18 cellular contexts compared by ENCODE assay signal in the genomic region with DNA sequence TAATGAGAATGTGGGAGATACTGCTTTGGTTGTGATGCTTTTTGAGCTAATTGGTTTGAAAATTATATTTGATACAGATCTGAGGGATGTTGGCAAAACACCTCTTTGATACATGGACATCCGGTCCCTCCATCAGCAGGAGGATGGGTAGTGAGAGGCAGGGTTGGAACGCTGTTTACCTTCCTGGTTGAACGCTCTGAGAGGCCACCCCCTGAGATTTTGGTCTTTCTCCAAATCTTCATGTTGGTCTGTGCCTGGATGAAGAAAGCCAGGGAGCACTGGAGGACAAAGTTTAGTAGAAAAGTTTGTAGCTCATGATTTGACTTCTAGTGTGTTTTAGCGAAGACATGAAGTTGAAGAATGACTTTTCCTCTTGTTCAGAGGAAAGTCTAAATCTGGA.
DNase-seq lines count a peak whose midpoint lies in the region; ATAC-seq and TF ChIP-seq lines count a peak whose summit lies in the region.
"Had no signal": no experiment of that assay in that cellular context is flagged by ENCODE, and none has a peak within 500 bp of the region (broad histone marks: within the 10 kb centered on the region; RNA-seq: fewer than 3 reads in every experiment).

No MANE protein-coding gene starts in this region.

- no peaks in the 10 kb centered on the region for H3K9me3 ChIP-seq in left ventricle myocardium inferior (replicated peaks)
- H3K9me3 ChIP-seq in right atrium auricular region = no peaks in the 10 kb centered on the region
- H3K9me3 ChIP-seq in right lobe of liver = no peaks in the 10 kb centered on the region
- H3K9me3 ChIP-seq in thyroid gland = no peaks in the 10 kb centered on the region
- H3K9me3 ChIP-seq in upper lobe of right lung = no peaks in the 10 kb centered on the region
- H3K9me3 ChIP-seq: breast epithelium, lower lobe of right lung, tibial nerve had no signal

- no peaks in the 10 kb centered on the region for H3K9me3 Mint-ChIP-seq in activated T-helper 17 cell treated with anti-CD3 and anti-CD28 coated beads, Interleukin-2, amount 50 U/mL, for 72 hours
- H3K9me3 Mint-ChIP-seq: CD4-positive, alpha-beta T cell had no signal

- TF ChIP-seq POLR2A in right lobe of liver (IDR thresholded peaks at IDR 0.05) = no peak
- TF ChIP-seq POLR2A in thyroid gland (IDR thresholded peaks at IDR 0.05) = no peak

- H3K36me3 Mint-ChIP-seq in activated T-helper 17 cell treated with anti-CD3 and anti-CD28 coated beads, Interleukin-2, amount 50 U/mL, for 72 hours (ENCODE audit: low read depth) = peaks cover 54% of the 10 kb centered on the region

- intact Hi-C loops in left ventricle myocardium inferior (cut with micrococcal nuclease) (no loop called here), right lobe of liver (cut with DNase I) (no loop called here), thyroid gland (cut with DNase I) (no loop called here), upper lobe of right lung (cut with DNase I) (no loop called here)

- peaks cover 29% of the 10 kb centered on the region for H3K4me1 Mint-ChIP-seq in activated T-helper 17 cell treated with anti-CD3 and anti-CD28 coated beads, Interleukin-2, amount 50 U/mL, for 72 hours

- ATAC-seq in activated T-helper 17 cell treated with anti-CD3 and anti-CD28 coated beads, Interleukin-2, amount 50 U/mL, for 72 hours (replicated peaks) = no peak
- ATAC-seq in right lobe of liver (peak; percentile 29 to 85 (median 72)), upper lobe of right lung (no peak), HG03432 (IDR thresholded peaks at IDR 0.05; ENCODE audit: unreplicated experiment) (no peak)
- ATAC-seq: activated CD4-positive, alpha-beta T cell treated with anti-CD3 and anti-CD28 coated beads for 36 hours; lower lobe of right lung; stimulated activated naive CD8-positive, alpha-beta T cell treated with anti-CD3 and anti-CD28 coated beads, Interleukin-15, Interleukin-2, amounts not matched to agents 100 U/mL and 50 U/mL, for 24 hours had no signal

- H3K27me3 ChIP-seq in left ventricle myocardium inferior (ENCODE audit: low read depth) = no peaks in the 10 kb centered on the region
- H3K27me3 ChIP-seq in right atrium auricular region = no peaks in the 10 kb centered on the region
- H3K27me3 ChIP-seq in right lobe of liver = no peaks in the 10 kb centered on the region
- no peaks in the 10 kb centered on the region for H3K27me3 ChIP-seq in thyroid gland
- no peaks in the 10 kb centered on the region for H3K27me3 ChIP-seq in upper lobe of right lung
- H3K27me3 ChIP-seq: breast epithelium, tibial nerve had no signal

- no peak overlapping the region for H3K4me3 Mint-ChIP-seq in activated T-helper 17 cell treated with anti-CD3 and anti-CD28 coated beads, Interleukin-2, amount 50 U/mL, for 72 hours
- H3K4me3 Mint-ChIP-seq: activated CD4-positive, alpha-beta T cell treated with anti-CD3 and anti-CD28 coated beads for 36 hours; CD4-positive, alpha-beta T cell had no signal

- peak overlapping the region; percentile 57 for H3K27ac Mint-ChIP-seq in activated T-helper 17 cell treated with anti-CD3 and anti-CD28 coated beads, Interleukin-2, amount 50 U/mL, for 72 hours
- H3K27ac Mint-ChIP-seq: activated CD4-positive, alpha-beta T cell treated with anti-CD3 and anti-CD28 coated beads for 36 hours; CD4-positive, alpha-beta T cell had no signal

- H3K4me3 ChIP-seq in left ventricle myocardium inferior (no peak overlapping the region), right atrium auricular region (no peak overlapping the region), right lobe of liver (no peak overlapping the region), thyroid gland (replicated peaks in 1 of 3) (no peak overlapping the region), upper lobe of right lung (no peak overlapping the region)
- H3K4me3 ChIP-seq: breast epithelium, lower lobe of right lung, tibial nerve had no signal

- DNase-seq in left ventricle myocardium inferior = no peak
- no peak for DNase-seq in right atrium auricular region (ENCODE audit: low spot score)
- DNase-seq in right lobe of liver = peak in 1 of 3 donors; percentile 28
- DNase-seq in thyroid gland = peak; percentile 50 to 66
- DNase-seq in upper lobe of right lung = no peak
- DNase-seq in activated effector memory CD4-positive, alpha-beta T cell treated with anti-CD3 and anti-CD28 coated beads, Interleukin-2, amount 50 U/mL, for 16 hours = no peak
- DNase-seq: activated CD4-positive, alpha-beta T cell treated with anti-CD3 and anti-CD28 coated beads for 36 hours; CD4-positive, alpha-beta T cell; dermis blood vessel endothelial cell; DND-41; lower lobe of right lung; NCI-H524 treated with DMSO at 0.1 percent for 48 hours; stimulated activated CD4-positive, alpha-beta T cell treated with anti-CD3 and anti-CD28 coated beads, Interleukin-2, amount 100 ng/mL, for 24 hours; stimulated activated naive CD8-positive, alpha-beta T cell treated with anti-CD3 and anti-CD28 coated beads, Interleukin-15, Interleukin-2, amounts not matched to agents 100 U/mL and 50 U/mL, for 24 hours had no signal

- H3K4me1 ChIP-seq in left ventricle myocardium inferior (peaks cover 62% of the 10 kb centered on the region), right atrium auricular region (peaks cover 0 to 6% of the 10 kb centered on the region in 2 donors), right lobe of liver (peaks cover 0 to 18% (median 8%) of the 10 kb centered on the region in 4 donors), thyroid gland (peaks cover 24 to 51% of the 10 kb centered on the region in 2 donors), upper lobe of right lung (no peaks in the 10 kb centered on the region)
- H3K4me1 ChIP-seq: breast epithelium, lower lobe of right lung had no signal

- H3K36me3 ChIP-seq in left ventricle myocardium inferior (no peaks in the 10 kb centered on the region), right atrium auricular region (no peaks in the 10 kb centered on the region), right lobe of liver (no peaks in the 10 kb centered on the region), thyroid gland (no peaks in the 10 kb centered on the region), upper lobe of right lung (no peaks in the 10 kb centered on the region)
- H3K36me3 ChIP-seq: breast epithelium, lower lobe of right lung, tibial nerve had no signal

- TF ChIP-seq CTCF in left ventricle myocardium inferior (IDR thresholded peaks at IDR 0.05; ENCODE audit: borderline replicate concordance) (no peak), right atrium auricular region (IDR thresholded peaks at IDR 0.05) (no peak), right lobe of liver (IDR thresholded peaks at IDR 0.05) (no peak), thyroid gland (IDR thresholded peaks at IDR 0.05) (peak in 1 of 6 experiments; percentile 12), upper lobe of right lung (IDR thresholded peaks at IDR 0.05) (no peak)

- 41% methylated on average over 4 of the region's 4 CpGs for WGBS in right lobe of liver (ENCODE audit: insufficient coverage, low coverage, low lambda C conversion rate, missing lambda C conversion rate)
- 33 to 42% methylated on average over 4 of the region's 4 CpGs for WGBS in thyroid gland, 2 donors

- no peaks in the 10 kb centered on the region for H3K27me3 Mint-ChIP-seq in activated T-helper 17 cell treated with anti-CD3 and anti-CD28 coated beads, Interleukin-2, amount 50 U/mL, for 72 hours
- H3K27me3 Mint-ChIP-seq: activated CD4-positive, alpha-beta T cell treated with anti-CD3 and anti-CD28 coated beads for 36 hours; CD4-positive, alpha-beta T cell had no signal

- H3K27ac ChIP-seq in left ventricle myocardium inferior (replicated peaks) (peak overlapping the region; percentile 27), right atrium auricular region (no peak overlapping the region), right lobe of liver (no peak overlapping the region), thyroid gland (peak overlapping the region; percentile 59 to 77 (median 75)), upper lobe of right lung (no peak overlapping the region)
- H3K27ac ChIP-seq: lower lobe of right lung, tibial nerve had no signal

Comparison
In these comparisons a context has a peak if more than half of its experiments do, and no peak if none do; other contexts are left out.
1. H3K27ac ChIP-seq: peak in left ventricle myocardium inferior (single experiment) and thyroid gland (3 of 3); none in right atrium auricular region (0 of 2), right lobe of liver (0 of 3) and upper lobe of right lung (single experiment).
2. DNase-seq: peak in thyroid gland (2 of 2); none in left ventricle myocardium inferior (single experiment), right atrium auricular region (single experiment), upper lobe of right lung (single experiment) and activated effector memory CD4-positive, alpha-beta T cell treated with anti-CD3 and anti-CD28 coated beads, Interleukin-2, amount 50 U/mL, for 16 hours (single experiment).
3. ATAC-seq: peak in right lobe of liver (4 of 4); none in activated T-helper 17 cell treated with anti-CD3 and anti-CD28 coated beads, Interleukin-2, amount 50 U/mL, for 72 hours (single experiment), upper lobe of right lung (single experiment) and HG03432 (single experiment).